In genomic region chr19:55907286-55907685, GRCh38 we compare ENCODE assay signal across 32 cellular contexts. TPM values are rescaled to one million over a fixed set of nuclear protein-coding genes. Genes with fewer than 3 reads are reported as not detected.
"Had no signal": no experiment of that assay in that cellular context is flagged by ENCODE, and none has a peak within 500 bp of the region (broad histone marks: within the 10 kb centered on the region; RNA-seq: fewer than 3 reads in every experiment).

No MANE protein-coding gene starts in this region.

- H3K36me3 ChIP-seq: stomach, suprapubic skin, thoracic aorta, thyroid gland, tibial artery, tibial nerve, transverse colon, upper lobe of left lung, upper lobe of right lung, uterus, vagina had no signal

- H3K27ac Mint-ChIP-seq: stimulated activated effector memory CD8-positive, alpha-beta T cell treated with anti-CD3 and anti-CD28 coated beads, Interleukin-12 subunit alpha, Interleukin-12 subunit beta, amount 100 ng/mL, for 72 hours; stimulated activated memory B cell treated with anti-CD40 and anti-IgM and Interleukin-4, amounts not matched to agents 10 μg/mL and 1 μg/mL and 100 μg/mL, for 72 hours; stimulated activated naive B cell treated with anti-CD40 and anti-IgM and Interleukin-4, amounts not matched to agents 10 μg/mL and 1 μg/mL and 100 μg/mL, for 72 hours; stimulated activated naive CD8-positive, alpha-beta T cell treated with anti-CD3 and anti-CD28 coated beads, Interleukin-15, amount 100 ng/mL, for 72 hours; stimulated activated naive CD8-positive, alpha-beta T cell treated with anti-CD3 and anti-CD28 coated beads, Interleukin-15, Interleukin-2, amounts not matched to agents 100 ng/mL and 50 ng/mL, for 24 hours; type B pancreatic cell had no signal

- H3K27me3 ChIP-seq: suprapubic skin, testis, thyroid gland, tibial artery, tibial nerve, transverse colon, upper lobe of left lung, upper lobe of right lung, uterus, vagina had no signal

- ATAC-seq: stimulated activated effector memory CD8-positive, alpha-beta T cell treated with anti-CD3 and anti-CD28 coated beads, Interleukin-12 subunit alpha, Interleukin-12 subunit beta, amount 100 ng/mL, for 72 hours; stimulated activated memory B cell treated with anti-CD40 and anti-IgM and Interleukin-4, amounts not matched to agents 10 μg/mL and 1 μg/mL and 100 μg/mL, for 72 hours; stimulated activated naive B cell treated with anti-CD40 and anti-IgM and Interleukin-4, amounts not matched to agents 10 μg/mL and 1 μg/mL and 100 μg/mL, for 72 hours; stimulated activated naive CD8-positive, alpha-beta T cell treated with anti-CD3 and anti-CD28 coated beads, Interleukin-15, amount 100 ng/mL, for 72 hours; stimulated activated naive CD8-positive, alpha-beta T cell treated with anti-CD3 and anti-CD28 coated beads, Interleukin-15, Interleukin-2, amounts not matched to agents 100 U/mL and 50 U/mL, for 24 hours; upper lobe of right lung had no signal

- H3K27me3 Mint-ChIP-seq: type B pancreatic cell had no signal

- H3K4me3 ChIP-seq: stomach, suprapubic skin, testis, thoracic aorta, thyroid gland, tibial artery, tibial nerve, transverse colon, upper lobe of left lung, upper lobe of right lung, uterus, vagina had no signal

- H3K36me3 Mint-ChIP-seq: stimulated activated effector memory CD8-positive, alpha-beta T cell treated with anti-CD3 and anti-CD28 coated beads, Interleukin-12 subunit alpha, Interleukin-12 subunit beta, amount 100 ng/mL, for 72 hours; stimulated activated memory B cell treated with anti-CD40 and anti-IgM and Interleukin-4, amounts not matched to agents 10 μg/mL and 1 μg/mL and 100 μg/mL, for 72 hours; stimulated activated naive B cell treated with anti-CD40 and anti-IgM and Interleukin-4, amounts not matched to agents 10 μg/mL and 1 μg/mL and 100 μg/mL, for 72 hours; type B pancreatic cell had no signal

- DNase-seq: stimulated activated CD4-positive, alpha-beta T cell treated with anti-CD3 and anti-CD28 coated beads, Interleukin-2, amount 100 ng/mL, for 48 hours; stimulated activated CD4-positive, alpha-beta T cell treated with anti-CD3 and anti-CD28 coated beads, Interleukin-4, amount 100 ng/mL, for 1 hour; stimulated activated CD4-positive, alpha-beta T cell treated with anti-CD3 and anti-CD28 coated beads, Interleukin-4, amount 100 ng/mL, for 24 hours; stimulated activated CD4-positive, alpha-beta T cell treated with anti-CD3 and anti-CD28 coated beads, Interleukin-4, amount 100 ng/mL, for 4 hours; stimulated activated CD8-positive, alpha-beta memory T cell treated with anti-CD3 and anti-CD28 coated beads, Interleukin-4, amount 100 ng/mL, for 48 hours; stimulated activated naive B cell treated with anti-CD40 and anti-IgM and Interleukin-4, amounts not matched to agents 10 μg/mL and 1 μg/mL and 100 μg/mL, for 72 hours; stimulated activated naive CD4-positive, alpha-beta T cell; stimulated activated naive CD4-positive, alpha-beta T cell treated with Interleukin-2 at 50 U/mL for 16 hours; stimulated activated naive CD8-positive, alpha-beta T cell treated with anti-CD3 and anti-CD28 coated beads, Interleukin-15, amount 100 ng/mL, for 72 hours; stimulated activated naive CD8-positive, alpha-beta T cell treated with anti-CD3 and anti-CD28 coated beads, Interleukin-15, Interleukin-2, amounts not matched to agents 100 U/mL and 50 U/mL, for 24 hours; stomach; substantia nigra; testis; thyroid gland; tibial artery; transverse colon; trophoblast cell; upper lobe of left lung; upper lobe of right lung; uterus had no signal

- H3K4me1 ChIP-seq: stomach, suprapubic skin, testis, thyroid gland, tibial artery, tibial nerve, transverse colon, upper lobe of left lung, upper lobe of right lung, uterus, vagina had no signal

- H3K27ac ChIP-seq: stomach, suprapubic skin, testis, thoracic aorta, thyroid gland, tibial artery, tibial nerve, transverse colon, upper lobe of left lung, upper lobe of right lung, uterus, vagina had no signal

- H3K9me3 ChIP-seq: testis, thoracic aorta, thyroid gland, transverse colon, upper lobe of left lung, upper lobe of right lung, uterus, vagina had no signal

- H3K4me3 Mint-ChIP-seq: stimulated activated effector memory CD8-positive, alpha-beta T cell treated with anti-CD3 and anti-CD28 coated beads, Interleukin-12 subunit alpha, Interleukin-12 subunit beta, amount 100 ng/mL, for 72 hours; stimulated activated memory B cell treated with anti-CD40 and anti-IgM and Interleukin-4, amounts not matched to agents 10 μg/mL and 1 μg/mL and 100 μg/mL, for 72 hours; stimulated activated naive B cell treated with anti-CD40 and anti-IgM and Interleukin-4, amounts not matched to agents 10 μg/mL and 1 μg/mL and 100 μg/mL, for 72 hours; stimulated activated naive CD8-positive, alpha-beta T cell treated with anti-CD3 and anti-CD28 coated beads, Interleukin-15, amount 100 ng/mL, for 72 hours; stimulated activated naive CD8-positive, alpha-beta T cell treated with anti-CD3 and anti-CD28 coated beads, Interleukin-15, Interleukin-2, amounts not matched to agents 100 ng/mL and 50 ng/mL, for 24 hours; type B pancreatic cell had no signal

- H3K4me1 Mint-ChIP-seq: stimulated activated effector memory CD8-positive, alpha-beta T cell treated with anti-CD3 and anti-CD28 coated beads, Interleukin-12 subunit alpha, Interleukin-12 subunit beta, amount 100 ng/mL, for 72 hours; stimulated activated memory B cell treated with anti-CD40 and anti-IgM and Interleukin-4, amounts not matched to agents 10 μg/mL and 1 μg/mL and 100 μg/mL, for 72 hours; stimulated activated naive B cell treated with anti-CD40 and anti-IgM and Interleukin-4, amounts not matched to agents 10 μg/mL and 1 μg/mL and 100 μg/mL, for 72 hours; stimulated activated naive CD8-positive, alpha-beta T cell treated with anti-CD3 and anti-CD28 coated beads, Interleukin-15, amount 100 ng/mL, for 72 hours had no signal

RNA-seq across cellular contexts. Expression of gene NLRP13, which starts 24.9 kb away (rescaled TPM):
- total RNA-seq: stomach, subcutaneous adipose tissue, suprapubic skin, temporal lobe, thoracic aorta, thyroid gland, tibial nerve, transverse colon, upper lobe of left lung, upper lobe of right lung, ureter, urinary bladder, uterus, vagina had no signal

RNA-seq across cellular contexts. Expression of gene NLRP8, which starts 40.3 kb away (rescaled TPM):
- total RNA-seq: stomach, subcutaneous adipose tissue, suprapubic skin, temporal lobe, thoracic aorta, thyroid gland, tibial nerve, transverse colon, upper lobe of left lung, upper lobe of right lung, ureter, urinary bladder, uterus, vagina had no signal
